Comparison of ENCODE assay signal across 8 cellular contexts in genomic region chr19:35746556-35746955, GRCh38. TPM values are rescaled to one million over a fixed set of nuclear protein-coding genes. Genes with fewer than 3 reads are reported as not detected.
DNase-seq lines count a peak whose midpoint lies in the region; ATAC-seq and TF ChIP-seq lines count a peak whose summit lies in the region.

No MANE protein-coding gene starts in this region.

- H3K27me3 ChIP-seq in BLaER1 (no peaks in the 10 kb centered on the region), IMR-90 (ENCODE audit: control insufficient read depth, insufficient read depth, low read length) (no peaks in the 10 kb centered on the region), adrenal gland (no peaks in the 10 kb centered on the region)
- H3K27me3 ChIP-seq in naive thymus-derived CD4-positive, alpha-beta T cell (ENCODE audit: control insufficient read depth in 2 of 2, insufficient read depth in 2 of 2, low read length in 2 of 2) = no peaks in the 10 kb centered on the region

- peak overlapping the region; percentile 99 for H3K4me3 Mint-ChIP-seq in MCF 10A (ENCODE audit: unreplicated experiment)
- H3K4me3 Mint-ChIP-seq in naive thymus-derived CD4-positive, alpha-beta T cell = peak overlapping the region in 9 of 10 donors; percentile 87 to 100 (median 96)

- 100% methylated on average over 2 of the region's 5 CpGs; no CpG with 5 or more reads in 1 of the 2 experiments for WGBS in IMR-90 (ENCODE audit: extremely low coverage in 2 of 2, insufficient read length in 1 of 2), 2 experiments
- WGBS in adrenal gland, 4 donors = 64 to 82% (median 79%) methylated on average over 5 of the region's 5 CpGs

- H4K20me1 ChIP-seq in BLaER1 = no peaks in the 10 kb centered on the region
- no peaks in the 10 kb centered on the region for H4K20me1 ChIP-seq in IMR-90 (ENCODE audit: insufficient read depth, low read length)

- H2BK120ac ChIP-seq in IMR-90 (ENCODE audit: low read depth, low read length) = no peak overlapping the region

- H3K23ac ChIP-seq in IMR-90 (ENCODE audit: low read depth, low read length) = no peak overlapping the region

- H2BK20ac ChIP-seq in IMR-90 (ENCODE audit: low read depth, low read length) = no peak overlapping the region

- dilution Hi-C loops in IMR-90 (cut with HindIII; ENCODE audit: low sequenced_read_pairs, unreplicated experiment) = no loop called here

- H3K4me2 ChIP-seq in BLaER1 (peak overlapping the region; percentile 94), IMR-90 (ENCODE audit: low read depth, low read length) (peak overlapping the region; percentile 16; the same call in 1 of the 2 replicates)

- H3K27ac Mint-ChIP-seq in MCF 10A (ENCODE audit: low read depth, unreplicated experiment) = peak overlapping the region; percentile 100
- H3K27ac Mint-ChIP-seq in naive thymus-derived CD4-positive, alpha-beta T cell = peak overlapping the region in 7 of 9 donors; percentile 96 to 100 (median 99)

- H4K91ac ChIP-seq in IMR-90 (ENCODE audit: insufficient read depth, low read depth, low read length) = no peak overlapping the region

- no peak overlapping the region for H4K8ac ChIP-seq in IMR-90 (ENCODE audit: low read depth in 2 of 2, low read length in 2 of 2)

- H3K36me3 ChIP-seq in BLaER1 = no peaks in the 10 kb centered on the region
- no peaks in the 10 kb centered on the region for H3K36me3 ChIP-seq in IMR-90 (ENCODE audit: control insufficient read depth, insufficient read depth, low read length)
- peaks cover 0 to 7% (median 0%) of the 10 kb centered on the region in 3 experiments for H3K36me3 ChIP-seq in naive thymus-derived CD4-positive, alpha-beta T cell (ENCODE audit: control insufficient read depth in 2 of 3, insufficient read depth in 3 of 3, low read length in 3 of 3)
- H3K36me3 ChIP-seq in adrenal gland (replicated peaks in 1 of 2) = no peaks in the 10 kb centered on the region

- H3K4me3 ChIP-seq in BLaER1 = peak overlapping the region; percentile 74
- no peak overlapping the region for H3K4me3 ChIP-seq in IMR-90 (ENCODE audit: insufficient read depth, low read depth, low read length)
- no peak overlapping the region for H3K4me3 ChIP-seq in naive thymus-derived CD4-positive, alpha-beta T cell (ENCODE audit: low read length)
- no peak overlapping the region for H3K4me3 ChIP-seq in adrenal gland

- TF ChIP-seq RAD21 in IMR-90 (IDR thresholded peaks at IDR 0.05; ENCODE audit: low read length) = no peak

- TF ChIP-seq POLR2A in IMR-90 (IDR thresholded peaks at IDR 0.05; ENCODE audit: low read depth, low read length) = no peak
- TF ChIP-seq POLR2A in adrenal gland (IDR thresholded peaks at IDR 0.05) = no peak

- BruUV-seq in IMR-90 (replicated peaks; lab: Mats Ljungman, UMichigan) = no TSS peak
- no TSS peak for BruUV-seq in MCF 10A (replicated peaks; lab: Mats Ljungman, UMichigan)

- H3K36me3 Mint-ChIP-seq in MCF 10A (ENCODE audit: insufficient read depth, unreplicated experiment) = peaks cover 31% of the 10 kb centered on the region
- peaks cover 3 to 11% (median 5%) of the 10 kb centered on the region in 5 donors for H3K36me3 Mint-ChIP-seq in naive thymus-derived CD4-positive, alpha-beta T cell

- H3K27me3 Mint-ChIP-seq in MCF 10A (ENCODE audit: insufficient read depth, unreplicated experiment) = no peaks in the 10 kb centered on the region
- H3K27me3 Mint-ChIP-seq in naive thymus-derived CD4-positive, alpha-beta T cell = peaks cover 0 to 2% (median 0%) of the 10 kb centered on the region in 5 donors

- H3K18ac ChIP-seq in IMR-90 (ENCODE audit: low read depth, low read length) = no peak overlapping the region

- H3K79me1 ChIP-seq in IMR-90 (ENCODE audit: low read depth in 1 of 2, low read length in 2 of 2) = peaks cover 5 to 55% of the 10 kb centered on the region in 2 experiments; a peak in 3 of 4 replicates

- H2AFZ ChIP-seq in IMR-90 (replicated peaks; ENCODE audit: low read length, poor library complexity) = no peak overlapping the region

- H3K14ac ChIP-seq in IMR-90 (replicated peaks; ENCODE audit: low read depth, low read length) = no peak overlapping the region

- no peak for TF ChIP-seq CTCF in IMR-90 (conservative IDR thresholded peaks at IDR 0.05; ENCODE audit: low read depth, low read length)
- no peak for TF ChIP-seq CTCF in MCF 10A (IDR thresholded peaks at IDR 0.05; ENCODE audit: unreplicated experiment)
- TF ChIP-seq CTCF in GM10266 (IDR thresholded peaks at IDR 0.05; ENCODE audit: control insufficient read depth, insufficient read depth, low read depth, missing control alignments) = no peak
- TF ChIP-seq CTCF in adrenal gland (IDR thresholded peaks at IDR 0.05) = no peak

- H3K27ac ChIP-seq in BLaER1 (0 out of 2 replicates have a peak overlapping the region, but pooled peaks have one; percentile 94), IMR-90 (ENCODE audit: insufficient read depth, low read length) (no peak overlapping the region), adrenal gland (no peak overlapping the region)
- H3K27ac ChIP-seq in naive thymus-derived CD4-positive, alpha-beta T cell (ENCODE audit: low read depth, low read length) = peak overlapping the region; percentile 20

- no peak overlapping the region for H4K5ac ChIP-seq in IMR-90 (ENCODE audit: low read depth, low read length)

- H3K4ac ChIP-seq in IMR-90 (ENCODE audit: low read depth, low read length) = no peak overlapping the region

- H3K9ac ChIP-seq in BLaER1 (peak overlapping the region; percentile 79), IMR-90 (ENCODE audit: low read depth, low read length) (0 out of 2 replicates have a peak overlapping the region, but pooled peaks have one; percentile 85)

- H2BK15ac ChIP-seq in IMR-90 (ENCODE audit: low read depth, low read length) = no peak overlapping the region

- in situ Hi-C loops in IMR-90 (cut with MboI; ENCODE audit: low sequenced_read_pairs) = no loop called here

- H3K9me3 ChIP-seq in BLaER1 (no peaks in the 10 kb centered on the region), IMR-90 (ENCODE audit: control insufficient read depth, insufficient read depth, low read length) (no peaks in the 10 kb centered on the region), adrenal gland (replicated peaks in 1 of 3) (no peaks in the 10 kb centered on the region)
- H3K9me3 ChIP-seq in naive thymus-derived CD4-positive, alpha-beta T cell (ENCODE audit: control insufficient read depth in 2 of 3, low read length in 3 of 3) = no peaks in the 10 kb centered on the region

- intact Hi-C loops in IMR-90 (cut with micrococcal nuclease) = no loop called here
- intact Hi-C loops in MCF 10A (cut with micrococcal nuclease) = no loop called here
- intact Hi-C loops in naive thymus-derived CD4-positive, alpha-beta T cell (cut with micrococcal nuclease) = loop anchor here (5.0 to 10.0 kb wide), 2 partner anchors 468 to 1069 kb away; partner anchors contain the start of genes SCGB2B2 (in 1 of the 2), ZNF146 (in 1 of the 2), ZNF302 (in 1 of the 2) and ZNF565 (in 1 of the 2)
- intact Hi-C loops in adrenal gland (cut with DNase I) = no loop called here

- DNase-seq in IMR-90 (no peak), MCF 10A (ENCODE audit: unreplicated experiment) (no peak), NCI-H774 (lab: John Stamatoyannopoulos, UW) (no peak), GM10266 (ENCODE audit: extremely low spot score) (no peak), C1 segment of cervical spinal cord (lab: John Stamatoyannopoulos, UW) (no peak), adrenal gland (no peak)
- DNase-seq in naive thymus-derived CD4-positive, alpha-beta T cell = no peak

- POLR2A ChIA-PET in IMR-90 (lab: Charles Lee; ENCODE audit: unreplicated experiment) (no interaction called here), MCF 10A (lab: Yijun Ruan, JAX) (interaction anchor here (0.8 to 3.1 kb wide), 3 partner anchors 103 to 394 kb away, joined by 3 to 12 read pairs (median 3); no protein-coding TSS in a partner anchor)
- POLR2A ChIA-PET in naive thymus-derived CD4-positive, alpha-beta T cell (lab: Charles Lee) = no interaction called here

- no peak for ATAC-seq in IMR-90 (ENCODE audit: low read depth)
- no peak for ATAC-seq in naive thymus-derived CD4-positive, alpha-beta T cell

- peak overlapping the region; percentile 98 for H2AK9ac ChIP-seq in IMR-90 (replicated peaks; ENCODE audit: low read depth, low read length, poor library complexity)

- H3K9me3 Mint-ChIP-seq in MCF 10A (ENCODE audit: unreplicated experiment) = no peaks in the 10 kb centered on the region
- peaks cover 0 to 2% (median 0%) of the 10 kb centered on the region in 11 donors for H3K9me3 Mint-ChIP-seq in naive thymus-derived CD4-positive, alpha-beta T cell

- H3K4me1 ChIP-seq in BLaER1 (peaks cover 76% of the 10 kb centered on the region), IMR-90 (ENCODE audit: control insufficient read depth, insufficient read depth, low read length) (peaks cover 3% of the 10 kb centered on the region; the same call in 1 of the 2 replicates), adrenal gland (replicated peaks in 1 of 2) (peaks cover 21 to 46% of the 10 kb centered on the region in 2 donors)
- H3K4me1 ChIP-seq in naive thymus-derived CD4-positive, alpha-beta T cell (ENCODE audit: control insufficient read depth in 2 of 2, insufficient read depth in 2 of 2, low read length in 2 of 2) = peaks cover 38 to 39% of the 10 kb centered on the region in 2 donors

- peaks cover 32% of the 10 kb centered on the region for H3K4me1 Mint-ChIP-seq in MCF 10A (ENCODE audit: insufficient read depth, unreplicated experiment)
- peaks cover 23 to 68% (median 53%) of the 10 kb centered on the region in 7 donors for H3K4me1 Mint-ChIP-seq in naive thymus-derived CD4-positive, alpha-beta T cell

- no peak overlapping the region for H2BK5ac ChIP-seq in IMR-90 (ENCODE audit: low read depth, low read length, poor library complexity, severe bottlenecking)

- no peak overlapping the region; the same call in 1 of the 2 replicates for H2AK5ac ChIP-seq in IMR-90 (ENCODE audit: low read depth, low read length)

- H3K9me1 ChIP-seq in IMR-90 (ENCODE audit: insufficient read depth, low read length) = peaks cover 7% of the 10 kb centered on the region; the same call in 1 of the 2 replicates

- CTCF ChIA-PET in IMR-90 (lab: Yijun Ruan, JAX) = interaction anchor here (1.4 kb wide), 1 partner anchor 185 kb away, joined by 3 read pairs; no protein-coding TSS in a partner anchor
- CTCF ChIA-PET in MCF 10A (lab: Yijun Ruan, JAX) = no interaction called here
- CTCF ChIA-PET in naive thymus-derived CD4-positive, alpha-beta T cell (lab: Charles Lee) = no interaction called here

- H3K56ac ChIP-seq in IMR-90 (ENCODE audit: extremely low read depth, insufficient read depth, low read length) = no peak overlapping the region

RNA-seq across cellular contexts. Expression of gene PSENEN, which starts 1.1 kb away (rescaled TPM):
- 8.6 and 9.0 TPM in 2 replicates for total RNA-seq in IMR-90 (2012; rRNA removed)
- polyA plus RNA-seq in IMR-90 (2012; rRNA removed) = 47.0 and 59.1 TPM in 2 replicates
- 37.3 and 47.2 TPM in 2 replicates for polyA plus RNA-seq in IMR-90 (2012; cell fraction: cytosol; rRNA removed)
- 8.1 and 11.5 TPM in 2 replicates for polyA plus RNA-seq in IMR-90 (2012; cell fraction: nucleus; rRNA removed; ENCODE audit: low replicate concordance)
- total RNA-seq in MCF 10A (2022) = 65.0 and 86.9 TPM in 2 replicates
- total RNA-seq in naive thymus-derived CD4-positive, alpha-beta T cell = 10 to 100 TPM; 20.4 to 50.9 (median 26.3) TPM
- polyA plus RNA-seq in naive thymus-derived CD4-positive, alpha-beta T cell = 10 to 100 TPM; 49.0 to 79.1 TPM
- 10 to 100 TPM; 29.5 to 88.2 (median 63.0) TPM for total RNA-seq in adrenal gland
- polyA plus RNA-seq in adrenal gland = 100 to 1,000 TPM in 2 of 3 donors, 10 to 100 TPM in 1; 93.1 to 230 (median 174) TPM

RNA-seq across cellular contexts. Expression of gene U2AF1L4, which starts 1.3 kb away (rescaled TPM):
- total RNA-seq in IMR-90 (2012; rRNA removed) = 6.1 and 8.1 TPM in 2 replicates
- polyA plus RNA-seq in IMR-90 (2012; rRNA removed) = 15.0 and 15.6 TPM in 2 replicates
- polyA plus RNA-seq in IMR-90 (2012; cell fraction: cytosol; rRNA removed) = 10.4 and 13.4 TPM in 2 replicates
- 55.1 and 76.6 TPM in 2 replicates for polyA plus RNA-seq in IMR-90 (2012; cell fraction: nucleus; rRNA removed; ENCODE audit: low replicate concordance)
- 32.0 and 37.5 TPM in 2 replicates for total RNA-seq in MCF 10A (2022)
- 10 to 100 TPM; 33.7 to 86.8 (median 68.6) TPM for total RNA-seq in naive thymus-derived CD4-positive, alpha-beta T cell
- polyA plus RNA-seq in naive thymus-derived CD4-positive, alpha-beta T cell = 10 to 100 TPM; 75.7 to 89.7 TPM
- total RNA-seq in adrenal gland = 10 to 100 TPM; 14.8 to 55.0 (median 31.0) TPM
- polyA plus RNA-seq in adrenal gland = 100 to 1,000 TPM in 2 of 3 donors, 10 to 100 TPM in 1; 30.3 to 255 (median 104) TPM

RNA-seq across cellular contexts. Expression of gene LIN37, which starts 1.8 kb away (rescaled TPM):
- total RNA-seq in IMR-90 (2012; rRNA removed) (12.7 and 12.8 TPM in 2 replicates), MCF 10A (2022) (19.6 and 24.6 TPM in 2 replicates), adrenal gland (10 to 100 TPM in 7 of 8 donors, 1 to 10 TPM in 1; 6.0 to 28.2 (median 12.5) TPM)
- polyA plus RNA-seq in IMR-90 (2012; rRNA removed) (17.2 and 23.1 TPM in 2 replicates), adrenal gland (100 to 1,000 TPM in 1 of 3 donors, 10 to 100 TPM in 2; 11.3 to 137 (median 75.9) TPM)
- polyA plus RNA-seq in IMR-90 (2012; cell fraction: cytosol; rRNA removed) = 23.5 and 32.0 TPM in 2 replicates
- 62.1 and 105 TPM in 2 replicates for polyA plus RNA-seq in IMR-90 (2012; cell fraction: nucleus; rRNA removed; ENCODE audit: low replicate concordance)
- total RNA-seq in naive thymus-derived CD4-positive, alpha-beta T cell = 10 to 100 TPM in 4 of 5 experiments, 1 to 10 TPM in 1; 7.9 to 33.1 (median 18.9) TPM
- 10 to 100 TPM in 1 of 2 donors, 1 to 10 TPM in 1; 6.7 to 20.6 TPM for polyA plus RNA-seq in naive thymus-derived CD4-positive, alpha-beta T cell

RNA-seq across cellular contexts. Expression of gene IGFLR1, which starts 4.3 kb away (rescaled TPM):
- total RNA-seq in IMR-90 (2012; rRNA removed) (0.72 and 2.8 TPM in 2 replicates), MCF 10A (2022) (3.6 and 4.2 TPM in 2 replicates), adrenal gland (10 to 100 TPM in 6 of 8 donors, 1 to 10 TPM in 2; 7.7 to 35.3 (median 14.7) TPM)
- polyA plus RNA-seq in IMR-90 (2012; rRNA removed) (2.7 and 3.8 TPM in 2 replicates), adrenal gland (10 to 100 TPM in 2 of 3 donors, 1 to 10 TPM in 1; 5.3 to 32.3 (median 21.5) TPM)
- polyA plus RNA-seq in IMR-90 (2012; cell fraction: cytosol; rRNA removed) = 3.1 and 4.5 TPM in 2 replicates
- polyA plus RNA-seq in IMR-90 (2012; cell fraction: nucleus; rRNA removed; ENCODE audit: low replicate concordance) = 2.2 and 6.4 TPM in 2 replicates
- 100 to 1,000 TPM in 2 of 5 experiments, 10 to 100 TPM in 3; 61.4 to 113 (median 62.8) TPM for total RNA-seq in naive thymus-derived CD4-positive, alpha-beta T cell
- polyA plus RNA-seq in naive thymus-derived CD4-positive, alpha-beta T cell = 100 to 1,000 TPM in 1 of 2 donors, 10 to 100 TPM in 1; 99.5 to 107 TPM

RNA-seq across cellular contexts. Expression of gene HSPB6, which starts 10.3 kb away (rescaled TPM):
- 5.7 and 6.9 TPM in 2 replicates for total RNA-seq in IMR-90 (2012; rRNA removed)
- polyA plus RNA-seq in IMR-90 (2012; rRNA removed) = 188 and 206 TPM in 2 replicates
- 289 and 477 TPM in 2 replicates for polyA plus RNA-seq in IMR-90 (2012; cell fraction: cytosol; rRNA removed)
- polyA plus RNA-seq in IMR-90 (2012; cell fraction: nucleus; rRNA removed; ENCODE audit: low replicate concordance) = 108 and 164 TPM in 2 replicates
- 0.21 TPM in 1 of 2 replicates, not detected in the other for total RNA-seq in MCF 10A (2022)
- under 1 TPM in 1 of 5 experiments, not detected in 4; 0.22 TPM for total RNA-seq in naive thymus-derived CD4-positive, alpha-beta T cell
- not detected for polyA plus RNA-seq in naive thymus-derived CD4-positive, alpha-beta T cell
- 100 to 1,000 TPM in 7 of 8 donors, 10 to 100 TPM in 1; 78.3 to 431 (median 197) TPM for total RNA-seq in adrenal gland
- polyA plus RNA-seq in adrenal gland = 100 to 1,000 TPM; 524 to 932 (median 718) TPM

Comparison
In these comparisons a context has a peak if more than half of its experiments do, and no peak if none do; other contexts are left out.
1. H3K27ac ChIP-seq: peak in BLaER1 (single experiment) and naive thymus-derived CD4-positive, alpha-beta T cell (single experiment); none in IMR-90 (single experiment) and adrenal gland (0 of 5).
2. intact Hi-C loops: an anchor here in naive thymus-derived CD4-positive, alpha-beta T cell (5.0 to 10.0 kb wide); none called in IMR-90, MCF 10A and adrenal gland.